In the genomic region with DNA sequence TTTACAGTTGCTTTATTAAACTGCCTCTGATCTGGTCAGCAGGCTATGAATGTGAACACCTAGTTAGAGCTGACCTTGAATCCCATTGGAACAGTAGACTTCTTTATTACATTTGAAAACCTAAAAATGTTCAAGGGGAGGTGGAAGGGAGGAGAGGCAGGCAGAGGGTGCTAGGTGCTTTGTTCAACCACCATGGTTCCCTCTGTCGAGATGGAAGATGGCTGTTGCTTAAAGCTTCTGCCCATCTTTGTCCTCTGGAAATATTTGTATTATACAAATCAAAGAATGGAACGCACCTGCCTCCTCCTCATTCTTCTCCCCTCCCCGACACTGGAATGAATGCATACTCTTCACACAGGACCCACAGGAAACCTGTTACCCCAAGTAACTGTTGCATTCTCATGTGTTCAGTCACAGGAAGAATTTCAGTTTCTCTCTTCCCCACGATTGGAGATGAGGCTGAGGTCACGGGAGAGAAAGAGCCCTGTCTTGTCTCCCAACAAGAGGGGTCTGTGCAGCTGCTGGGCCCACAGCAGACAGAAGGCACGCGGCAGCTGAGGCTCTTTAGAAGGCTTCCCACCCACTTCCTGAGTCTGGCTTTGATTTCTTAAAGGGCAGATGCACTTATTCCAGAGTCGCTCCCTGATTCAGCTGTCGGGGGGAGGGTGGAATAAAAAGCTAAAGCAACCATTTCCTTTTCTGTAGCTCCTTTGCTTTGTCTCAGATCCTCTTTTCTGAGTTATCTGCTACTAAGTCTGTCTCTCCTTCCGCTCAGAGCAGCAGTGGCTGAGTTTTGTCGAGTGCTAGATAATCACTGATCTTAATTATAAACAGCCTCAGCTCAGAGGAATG, we compare ENCODE assay signal across 8 cellular contexts.
DNase-seq lines count a peak whose midpoint lies in the region; ATAC-seq and TF ChIP-seq lines count a peak whose summit lies in the region.

No MANE protein-coding gene starts in this region.

- intact Hi-C loops in testis (cut with DNase I; ENCODE audit: low total_unique reads) = no loop called here

- peaks cover 8% of the 10 kb centered on the region for H3K4me1 ChIP-seq in testis

- no peak overlapping the region for H3K4me3 ChIP-seq in BJ (ENCODE audit: low read depth, low read length)
- H3K4me3 ChIP-seq in choroid plexus epithelial cell (ENCODE audit: low read depth, low read length) = peak overlapping the region; percentile 34
- H3K4me3 ChIP-seq in testis = peak overlapping the region; percentile 25 to 37

- no peaks in the 10 kb centered on the region for H3K9me3 ChIP-seq in testis

- no peaks in the 10 kb centered on the region for H3K27me3 Mint-ChIP-seq in T-helper 2 cell treated with Interferon-gamma antibody and Interleukin-4, amounts not matched to agents 5 μg/mL and 100 μg/mL, for 36 hours (ENCODE audit: low read depth)

- WGBS in testis, 2 donors = 16 to 25% methylated on average over 11 of the region's 11 CpGs

- TF ChIP-seq POLR2A in GM19099 (IDR thresholded peaks at IDR 0.05; ENCODE audit: extremely low read depth, insufficient read length, low read depth) (peak; percentile 87), testis (IDR thresholded peaks at IDR 0.05) (no peak)

- H3K36me3 ChIP-seq in BJ (ENCODE audit: control insufficient read depth, insufficient read depth, low read length) (no peaks in the 10 kb centered on the region), testis (ENCODE audit: low read depth, missing control alignments) (no peaks in the 10 kb centered on the region)

- peak; percentile 64 for ATAC-seq in HG03196 (IDR thresholded peaks at IDR 0.05; ENCODE audit: unreplicated experiment)

- H3K27me3 ChIP-seq in BJ (ENCODE audit: control insufficient read depth, insufficient read depth, low read length) = no peaks in the 10 kb centered on the region
- H3K27me3 ChIP-seq in testis = no peaks in the 10 kb centered on the region

- TF ChIP-seq CTCF in BJ (IDR thresholded peaks at IDR 0.05; ENCODE audit: insufficient read depth, low read depth, low read length) (no peak), choroid plexus epithelial cell (conservative IDR thresholded peaks at IDR 0.05; ENCODE audit: low read depth, low read length) (no peak), testis (IDR thresholded peaks at IDR 0.05) (no peak)

- peaks cover 41% of the 10 kb centered on the region for H3K4me1 Mint-ChIP-seq in T-helper 2 cell treated with Interferon-gamma antibody and Interleukin-4, amounts not matched to agents 5 μg/mL and 100 μg/mL, for 36 hours (ENCODE audit: low read depth)

- peak overlapping the region; percentile 76 for H3K27ac Mint-ChIP-seq in T-helper 2 cell treated with Interferon-gamma antibody and Interleukin-4, amounts not matched to agents 5 μg/mL and 100 μg/mL, for 36 hours

- H3K36me3 Mint-ChIP-seq in T-helper 2 cell treated with Interferon-gamma antibody and Interleukin-4, amounts not matched to agents 5 μg/mL and 100 μg/mL, for 36 hours (ENCODE audit: low read depth) = peaks cover 38% of the 10 kb centered on the region

- H3K4me3 Mint-ChIP-seq in T-helper 2 cell treated with Interferon-gamma antibody and Interleukin-4, amounts not matched to agents 5 μg/mL and 100 μg/mL, for 36 hours = peak overlapping the region; percentile 68

- POLR2A ChIA-PET in BJ (lab: Charles Lee) = interaction anchor here (0.6 to 0.9 kb wide), 4 partner anchors 11 to 1307 kb away, joined by 3 to 7 read pairs (median 4); partner anchors contain the start of gene BTG1

- CTCF ChIA-PET in BJ (lab: Yijun Ruan, JAX) = interaction anchor here (0.5 kb wide), 1 partner anchor 1167 kb away, joined by 3 read pairs; no protein-coding TSS in a partner anchor

- peak; percentile 13 for DNase-seq in BJ (ENCODE audit: low read depth)
- no peak for DNase-seq in T-helper 2 cell treated with Interferon-gamma antibody and Interleukin-4, amounts not matched to agents 5 μg/mL and 100 μg/mL, for 36 hours (ENCODE audit: low spot score)
- peak; percentile 42 for DNase-seq in choroid plexus epithelial cell (ENCODE audit: low read depth)
- peak; percentile 56 for DNase-seq in mucosa of gallbladder (ENCODE audit: low spot score)
- DNase-seq in testis = peak; percentile 56
- no peak for DNase-seq in GF-D8 (lab: John Stamatoyannopoulos, UW)

- H3K9me3 Mint-ChIP-seq in T-helper 2 cell treated with Interferon-gamma antibody and Interleukin-4, amounts not matched to agents 5 μg/mL and 100 μg/mL, for 36 hours = peaks cover 45% of the 10 kb centered on the region

- H3K27ac ChIP-seq in testis = peak overlapping the region; percentile 25 to 71

Comparison
In these comparisons a context has a peak if more than half of its experiments do, and no peak if none do; other contexts are left out.
1. DNase-seq: peak in BJ (single experiment), choroid plexus epithelial cell (single experiment), mucosa of gallbladder (single experiment) and testis (single experiment); none in T-helper 2 cell treated with Interferon-gamma antibody and Interleukin-4, amounts not matched to agents 5 μg/mL and 100 μg/mL, for 36 hours (single experiment) and GF-D8 (single experiment).